Comparison of ENCODE assay signal across 14 cellular contexts in the genomic region with DNA sequence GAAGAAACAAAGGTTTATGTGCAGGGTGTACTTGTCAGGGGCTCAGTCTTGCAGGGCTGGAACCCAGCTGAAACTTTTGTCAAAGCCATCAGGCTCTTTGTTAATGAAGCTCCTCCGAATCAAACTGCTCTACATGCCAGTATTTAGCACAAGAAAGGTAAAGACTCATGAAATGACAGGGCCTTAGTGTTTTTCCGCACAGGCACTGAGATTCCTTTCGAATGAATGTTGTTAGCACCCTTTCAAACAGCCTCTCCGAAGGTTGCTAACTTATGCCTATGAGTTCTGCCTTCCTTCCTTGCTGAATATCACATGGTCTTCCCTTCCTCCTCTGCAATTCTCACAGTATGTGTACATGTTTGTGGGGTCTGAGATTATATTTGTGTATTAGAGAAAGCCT.
"Had no signal": no experiment of that assay in that cellular context is flagged by ENCODE, and none has a peak within 500 bp of the region (broad histone marks: within the 10 kb centered on the region; RNA-seq: fewer than 3 reads in every experiment).

No MANE protein-coding gene starts in this region.

- H3K9me3 Mint-ChIP-seq: activated T-cell treated with anti-CD3 and anti-CD28 coated beads, Interleukin-2, amount 50 U/mL, for 72 hours; natural killer cell had no signal

- H3K27me3 ChIP-seq: cardiac muscle cell, tibial nerve had no signal

- H3K4me1 ChIP-seq: pancreas, tibial nerve had no signal

- H3K4me1 Mint-ChIP-seq: natural killer cell had no signal

- H3K27ac Mint-ChIP-seq: activated T-cell treated with anti-CD3 and anti-CD28 coated beads, Interleukin-2, amount 50 U/mL, for 72 hours; effector memory CD8-positive, alpha-beta T cell; natural killer cell; stimulated activated naive CD8-positive, alpha-beta T cell treated with anti-CD3 and anti-CD28 coated beads, Interleukin-15, Interleukin-2, amounts not matched to agents 100 ng/mL and 50 ng/mL, for 24 hours had no signal

- H3K36me3 Mint-ChIP-seq: natural killer cell had no signal

- FAIRE-seq: pancreas, urothelium cell line had no signal

- H3K36me3 ChIP-seq: cardiac muscle cell, neutrophil, pancreas, tibial nerve, WERI-Rb-1 had no signal

- ATAC-seq: activated T-cell treated with anti-CD3 and anti-CD28 coated beads, Interleukin-2, amount 50 U/mL, for 72 hours; effector memory CD8-positive, alpha-beta T cell; natural killer cell; pancreas had no signal

- H3K27ac ChIP-seq: cardiac muscle cell, neutrophil, pancreas, tibial nerve, WERI-Rb-1 had no signal

- H3K9me3 ChIP-seq: neutrophil, pancreas had no signal

- H3K4me3 ChIP-seq: cardiac muscle cell, pancreas, tibial nerve had no signal

- H3K4me3 Mint-ChIP-seq: activated T-cell treated with anti-CD3 and anti-CD28 coated beads, Interleukin-2, amount 50 U/mL, for 72 hours; effector memory CD8-positive, alpha-beta T cell; natural killer cell; stimulated activated naive CD8-positive, alpha-beta T cell treated with anti-CD3 and anti-CD28 coated beads, Interleukin-15, Interleukin-2, amounts not matched to agents 100 ng/mL and 50 ng/mL, for 24 hours had no signal

- DNase-seq: activated CD4-positive, alpha-beta T cell treated with anti-CD3 and anti-CD28 coated beads, Interleukin-2, amount 50 U/mL, for 4 hours; activated effector memory CD4-positive, alpha-beta T cell treated with anti-CD3 and anti-CD28 coated beads, Interleukin-2, amount 50 U/mL, for 16 hours; activated naive CD4-positive, alpha-beta T cell treated with anti-CD3 and anti-CD28 coated beads, Interleukin-2, amount 50 U/mL, for 16 hours; activated T-cell treated with anti-CD3 and anti-CD28 coated beads, Interleukin-2, amount 50 U/mL, for 72 hours; dermis blood vessel endothelial cell; effector memory CD8-positive, alpha-beta T cell; natural killer cell; pancreas; WERI-Rb-1 had no signal
